In genomic region chr2:54558188-54558975, GRCh38 we compare ENCODE assay signal across 8 cellular contexts.
A peak's percentile ranks its signal among the peaks of the same experiment; 100 is the strongest.
DNase-seq lines count a peak whose midpoint lies in the region; ATAC-seq, FAIRE-seq and TF ChIP-seq lines count a peak whose summit lies in the region.

No MANE protein-coding gene starts in this region.

- peaks cover 25% of the 10 kb centered on the region for H3K36me3 Mint-ChIP-seq in activated T-helper 17 cell treated with anti-CD3 and anti-CD28 coated beads, Interleukin-2, amount 50 U/mL, for 72 hours (ENCODE audit: low read depth)

- peak overlapping the region; percentile 59 for H3K14ac ChIP-seq in neuronal stem cell (ENCODE audit: low read length)

- FAIRE-seq in urothelium cell line (lab: Jason Lieb, UNC) = no peak

- H4K20me1 ChIP-seq in OCI-LY7 (ENCODE audit: insufficient read depth, low read length) = 0 out of 2 replicates have a peak, but pooled peaks cover 3% of the 10 kb centered on the region

- no peak overlapping the region for H4K91ac ChIP-seq in neuronal stem cell (ENCODE audit: low read depth, low read length, poor library complexity)

- no peak overlapping the region for H2BK15ac ChIP-seq in neuronal stem cell (ENCODE audit: low read length)

- DNase-seq in COR-L47 (lab: John Stamatoyannopoulos, UW) (peak; percentile 71), HK-2 (ENCODE audit: unreplicated experiment) (peak; percentile 79), OCI-LY7 (ENCODE audit: low spot score) (peak; percentile 89), fibroblast of the aortic adventitia (ENCODE audit: low read depth) (peak; percentile 59), neuronal stem cell (ENCODE audit: low spot score) (peak; percentile 79), urothelium cell line (ENCODE audit: low spot score) (peak; percentile 75)

- H3K9me2 ChIP-seq in OCI-LY7 (ENCODE audit: insufficient read depth, low read length) = no peaks in the 10 kb centered on the region

- intact Hi-C loops in OCI-LY7 (cut with micrococcal nuclease; ENCODE audit: unreplicated experiment) = loop anchor here (1.0 to 5.0 kb wide), 3 partner anchors 36 to 229 kb away; no protein-coding TSS in a partner anchor

- H3K4me3 Mint-ChIP-seq in activated T-helper 17 cell treated with anti-CD3 and anti-CD28 coated beads, Interleukin-2, amount 50 U/mL, for 72 hours = peak overlapping the region; percentile 92

- H3K4me1 ChIP-seq in OCI-LY7 (ENCODE audit: insufficient read depth, low read length, poor library complexity, severe bottlenecking) (peaks cover 43% of the 10 kb centered on the region), neuronal stem cell (ENCODE audit: control insufficient read depth in 2 of 2, insufficient read depth in 1 of 2, low read depth in 1 of 2, low read length in 2 of 2) (peaks cover 2 to 13% of the 10 kb centered on the region in 2 donors)

- peak overlapping the region; percentile 76 for H2AFZ ChIP-seq in OCI-LY7 (ENCODE audit: low read length)
- peak overlapping the region; percentile 95 for H2AFZ ChIP-seq in neuronal stem cell (ENCODE audit: low read length)

- H3K4me2 ChIP-seq in OCI-LY7 (ENCODE audit: low read length) = peak overlapping the region; percentile 84
- peak overlapping the region; percentile 70 for H3K4me2 ChIP-seq in neuronal stem cell (ENCODE audit: insufficient read depth, low read length, poor library complexity, severe bottlenecking)

- H2BK5ac ChIP-seq in neuronal stem cell (ENCODE audit: low read length) = no peak overlapping the region

- no peak overlapping the region for H4K8ac ChIP-seq in neuronal stem cell (ENCODE audit: low read depth, low read length)

- no peak overlapping the region for H3K23ac ChIP-seq in neuronal stem cell (ENCODE audit: low read depth, low read length, poor library complexity)

- peak; percentile 38 for ATAC-seq in GM19467 (IDR thresholded peaks at IDR 0.05; ENCODE audit: unreplicated experiment)
- peak; percentile 80 for ATAC-seq in activated T-helper 17 cell treated with anti-CD3 and anti-CD28 coated beads, Interleukin-2, amount 50 U/mL, for 72 hours (replicated peaks)

- TSS peak; percentile 80 for BruUV-seq in OCI-LY7 (replicated peaks; lab: Mats Ljungman, UMichigan)

- no peaks in the 10 kb centered on the region for H3K36me3 ChIP-seq in OCI-LY7 (ENCODE audit: insufficient read depth, low read length)
- no peaks in the 10 kb centered on the region for H3K36me3 ChIP-seq in neuronal stem cell (replicated peaks in 1 of 2; ENCODE audit: control insufficient read depth in 2 of 2, insufficient read depth in 2 of 2, low read length in 2 of 2)

- peak overlapping the region; percentile 79 for H3K27ac ChIP-seq in OCI-LY7 (ENCODE audit: low read depth, low read length, poor library complexity, severe bottlenecking)
- H3K27ac ChIP-seq in neuronal stem cell (replicated peaks; ENCODE audit: low read length) = peak overlapping the region; percentile 84

- no CpG with 5 or more reads among the region's 58 CpGs for WGBS in neuronal stem cell (ENCODE audit: extremely low coverage in 2 of 2, insufficient read length in 2 of 2, insufficient replicate concordance in 1 of 2), 2 donors

- H3K27me3 ChIP-seq in neuronal stem cell (ENCODE audit: control insufficient read depth in 3 of 3, insufficient read depth in 3 of 3, low read depth in 1 of 3, low read length in 3 of 3) = no peaks in the 10 kb centered on the region

- H3K27ac Mint-ChIP-seq in activated T-helper 17 cell treated with anti-CD3 and anti-CD28 coated beads, Interleukin-2, amount 50 U/mL, for 72 hours = peak overlapping the region; percentile 88

- H3K4me3 ChIP-seq in OCI-LY7 (ENCODE audit: low read depth, low read length, poor library complexity, severe bottlenecking) (peak overlapping the region; percentile 85), fibroblast of the aortic adventitia (ENCODE audit: low read depth, low read length) (peak overlapping the region; percentile 66), neuronal stem cell (ENCODE audit: low read length in 2 of 2) (peak overlapping the region; percentile 59 to 91)

- no peaks in the 10 kb centered on the region for H3K9me3 Mint-ChIP-seq in activated T-helper 17 cell treated with anti-CD3 and anti-CD28 coated beads, Interleukin-2, amount 50 U/mL, for 72 hours

- H2AK5ac ChIP-seq in neuronal stem cell (ENCODE audit: low read depth, low read length) = no peak overlapping the region

- H2BK120ac ChIP-seq in neuronal stem cell (ENCODE audit: low read depth, low read length) = no peak overlapping the region

- no peaks in the 10 kb centered on the region for H3K79me1 ChIP-seq in neuronal stem cell (ENCODE audit: low read depth, low read length)

- no peak overlapping the region for H3K4ac ChIP-seq in neuronal stem cell (ENCODE audit: low read length)

- H3K4me1 Mint-ChIP-seq in activated T-helper 17 cell treated with anti-CD3 and anti-CD28 coated beads, Interleukin-2, amount 50 U/mL, for 72 hours = peaks cover 36% of the 10 kb centered on the region

- TF ChIP-seq CTCF in OCI-LY7 (conservative IDR thresholded peaks at IDR 0.05; ENCODE audit: low read length) (no peak), fibroblast of the aortic adventitia (IDR thresholded peaks at IDR 0.05; ENCODE audit: insufficient read depth, low read length) (no peak)

- no peaks in the 10 kb centered on the region for H3K27me3 Mint-ChIP-seq in activated T-helper 17 cell treated with anti-CD3 and anti-CD28 coated beads, Interleukin-2, amount 50 U/mL, for 72 hours

- peaks cover 50% of the 10 kb centered on the region for H3K79me2 ChIP-seq in OCI-LY7 (ENCODE audit: insufficient read depth, low read depth, low read length)

- H3K9ac ChIP-seq in neuronal stem cell (ENCODE audit: low read depth, low read length, poor library complexity) = peak overlapping the region; percentile 89

- POLR2A ChIA-PET in OCI-LY7 (lab: Charles Lee) = interaction anchor here (0.5 to 3.7 kb wide), 23 partner anchors 8 to 655 kb away, joined by 3 to 56 read pairs (median 4); no protein-coding TSS in a partner anchor

- peak overlapping the region; percentile 94 for H3K18ac ChIP-seq in neuronal stem cell (ENCODE audit: low read length)

- H2BK12ac ChIP-seq in neuronal stem cell (ENCODE audit: low read length) = no peak overlapping the region

- CTCF ChIA-PET in OCI-LY7 (lab: Charles Lee; ENCODE audit: unreplicated experiment) = interaction anchor here (0.6 to 1.7 kb wide), 4 partner anchors 76 to 337 kb away, joined by 3 to 7 read pairs (median 4); no protein-coding TSS in a partner anchor

- no peaks in the 10 kb centered on the region for H3K9me3 ChIP-seq in OCI-LY7 (ENCODE audit: low read length)
- H3K9me3 ChIP-seq in neuronal stem cell (replicated peaks in 1 of 2; ENCODE audit: control insufficient read depth in 2 of 2, insufficient read depth in 1 of 2, low read depth in 1 of 2, low read length in 2 of 2) = no peaks in the 10 kb centered on the region

Comparison
In these comparisons a context has a peak if more than half of its experiments do, and no peak if none do; other contexts are left out.
1. Peak in every context shown above with its lines: DNase-seq, ATAC-seq, H3K4me3 ChIP-seq and H3K27ac ChIP-seq.